1 cellular context compared by ENCODE assay signal in the genomic region with DNA sequence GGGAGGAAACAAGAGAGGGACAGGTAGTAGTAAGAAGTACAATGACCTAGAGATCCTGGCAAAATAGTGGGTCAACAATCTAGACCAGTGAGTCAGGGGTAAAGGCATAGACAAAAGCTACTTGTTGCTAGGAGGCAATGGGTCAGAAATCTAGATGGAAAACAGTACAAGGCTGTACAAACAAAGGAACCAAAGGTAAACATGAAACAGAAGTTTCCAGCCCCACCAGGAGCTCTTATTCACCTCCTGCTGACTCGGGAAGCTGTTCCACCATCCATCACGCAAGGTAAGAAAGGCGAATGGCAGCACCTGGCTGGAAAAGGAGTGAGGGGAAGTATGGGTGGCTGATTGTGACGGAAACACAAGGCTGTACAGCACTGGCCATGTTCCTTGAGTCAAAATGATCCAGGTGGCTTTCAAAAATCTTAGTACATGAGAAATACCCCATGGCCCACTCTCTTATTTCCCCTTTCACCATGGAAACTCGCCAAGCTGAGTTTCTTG.
TF ChIP-seq lines count a peak whose summit lies in the region.

No MANE protein-coding gene starts in this region.

TF ChIP-seq in H1, 55 proteins besides CTCF, POLR2A, EP300 and RAD21 (continued from another document):
- TF ChIP-seq, protein P1, sequence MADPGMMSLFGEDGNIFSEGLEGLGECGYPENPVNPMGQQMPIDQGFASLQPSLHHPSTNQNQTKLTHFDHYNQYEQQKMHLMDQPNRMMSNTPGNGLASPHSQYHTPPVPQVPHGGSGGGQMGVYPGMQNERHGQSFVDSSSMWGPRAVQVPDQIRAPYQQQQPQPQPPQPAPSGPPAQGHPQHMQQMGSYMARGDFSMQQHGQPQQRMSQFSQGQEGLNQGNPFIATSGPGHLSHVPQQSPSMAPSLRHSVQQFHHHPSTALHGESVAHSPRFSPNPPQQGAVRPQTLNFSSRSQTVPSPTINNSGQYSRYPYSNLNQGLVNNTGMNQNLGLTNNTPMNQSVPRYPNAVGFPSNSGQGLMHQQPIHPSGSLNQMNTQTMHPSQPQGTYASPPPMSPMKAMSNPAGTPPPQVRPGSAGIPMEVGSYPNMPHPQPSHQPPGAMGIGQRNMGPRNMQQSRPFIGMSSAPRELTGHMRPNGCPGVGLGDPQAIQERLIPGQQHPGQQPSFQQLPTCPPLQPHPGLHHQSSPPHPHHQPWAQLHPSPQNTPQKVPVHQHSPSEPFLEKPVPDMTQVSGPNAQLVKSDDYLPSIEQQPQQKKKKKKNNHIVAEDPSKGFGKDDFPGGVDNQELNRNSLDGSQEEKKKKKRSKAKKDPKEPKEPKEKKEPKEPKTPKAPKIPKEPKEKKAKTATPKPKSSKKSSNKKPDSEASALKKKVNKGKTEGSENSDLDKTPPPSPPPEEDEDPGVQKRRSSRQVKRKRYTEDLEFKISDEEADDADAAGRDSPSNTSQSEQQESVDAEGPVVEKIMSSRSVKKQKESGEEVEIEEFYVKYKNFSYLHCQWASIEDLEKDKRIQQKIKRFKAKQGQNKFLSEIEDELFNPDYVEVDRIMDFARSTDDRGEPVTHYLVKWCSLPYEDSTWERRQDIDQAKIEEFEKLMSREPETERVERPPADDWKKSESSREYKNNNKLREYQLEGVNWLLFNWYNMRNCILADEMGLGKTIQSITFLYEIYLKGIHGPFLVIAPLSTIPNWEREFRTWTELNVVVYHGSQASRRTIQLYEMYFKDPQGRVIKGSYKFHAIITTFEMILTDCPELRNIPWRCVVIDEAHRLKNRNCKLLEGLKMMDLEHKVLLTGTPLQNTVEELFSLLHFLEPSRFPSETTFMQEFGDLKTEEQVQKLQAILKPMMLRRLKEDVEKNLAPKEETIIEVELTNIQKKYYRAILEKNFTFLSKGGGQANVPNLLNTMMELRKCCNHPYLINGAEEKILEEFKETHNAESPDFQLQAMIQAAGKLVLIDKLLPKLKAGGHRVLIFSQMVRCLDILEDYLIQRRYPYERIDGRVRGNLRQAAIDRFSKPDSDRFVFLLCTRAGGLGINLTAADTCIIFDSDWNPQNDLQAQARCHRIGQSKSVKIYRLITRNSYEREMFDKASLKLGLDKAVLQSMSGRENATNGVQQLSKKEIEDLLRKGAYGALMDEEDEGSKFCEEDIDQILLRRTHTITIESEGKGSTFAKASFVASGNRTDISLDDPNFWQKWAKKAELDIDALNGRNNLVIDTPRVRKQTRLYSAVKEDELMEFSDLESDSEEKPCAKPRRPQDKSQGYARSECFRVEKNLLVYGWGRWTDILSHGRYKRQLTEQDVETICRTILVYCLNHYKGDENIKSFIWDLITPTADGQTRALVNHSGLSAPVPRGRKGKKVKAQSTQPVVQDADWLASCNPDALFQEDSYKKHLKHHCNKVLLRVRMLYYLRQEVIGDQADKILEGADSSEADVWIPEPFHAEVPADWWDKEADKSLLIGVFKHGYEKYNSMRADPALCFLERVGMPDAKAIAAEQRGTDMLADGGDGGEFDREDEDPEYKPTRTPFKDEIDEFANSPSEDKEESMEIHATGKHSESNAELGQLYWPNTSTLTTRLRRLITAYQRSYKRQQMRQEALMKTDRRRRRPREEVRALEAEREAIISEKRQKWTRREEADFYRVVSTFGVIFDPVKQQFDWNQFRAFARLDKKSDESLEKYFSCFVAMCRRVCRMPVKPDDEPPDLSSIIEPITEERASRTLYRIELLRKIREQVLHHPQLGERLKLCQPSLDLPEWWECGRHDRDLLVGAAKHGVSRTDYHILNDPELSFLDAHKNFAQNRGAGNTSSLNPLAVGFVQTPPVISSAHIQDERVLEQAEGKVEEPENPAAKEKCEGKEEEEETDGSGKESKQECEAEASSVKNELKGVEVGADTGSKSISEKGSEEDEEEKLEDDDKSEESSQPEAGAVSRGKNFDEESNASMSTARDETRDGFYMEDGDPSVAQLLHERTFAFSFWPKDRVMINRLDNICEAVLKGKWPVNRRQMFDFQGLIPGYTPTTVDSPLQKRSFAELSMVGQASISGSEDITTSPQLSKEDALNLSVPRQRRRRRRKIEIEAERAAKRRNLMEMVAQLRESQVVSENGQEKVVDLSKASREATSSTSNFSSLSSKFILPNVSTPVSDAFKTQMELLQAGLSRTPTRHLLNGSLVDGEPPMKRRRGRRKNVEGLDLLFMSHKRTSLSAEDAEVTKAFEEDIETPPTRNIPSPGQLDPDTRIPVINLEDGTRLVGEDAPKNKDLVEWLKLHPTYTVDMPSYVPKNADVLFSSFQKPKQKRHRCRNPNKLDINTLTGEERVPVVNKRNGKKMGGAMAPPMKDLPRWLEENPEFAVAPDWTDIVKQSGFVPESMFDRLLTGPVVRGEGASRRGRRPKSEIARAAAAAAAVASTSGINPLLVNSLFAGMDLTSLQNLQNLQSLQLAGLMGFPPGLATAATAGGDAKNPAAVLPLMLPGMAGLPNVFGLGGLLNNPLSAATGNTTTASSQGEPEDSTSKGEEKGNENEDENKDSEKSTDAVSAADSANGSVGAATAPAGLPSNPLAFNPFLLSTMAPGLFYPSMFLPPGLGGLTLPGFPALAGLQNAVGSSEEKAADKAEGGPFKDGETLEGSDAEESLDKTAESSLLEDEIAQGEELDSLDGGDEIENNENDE (IDR thresholded peaks at IDR 0.05; ENCODE audit: insufficient replicate concordance, low read length) = no peak
- TF ChIP-seq TEAD4 (IDR thresholded peaks at IDR 0.05; ENCODE audit: low read depth, low read length) (no peak), BCL11A (IDR thresholded peaks at IDR 0.05; ENCODE audit: low read depth in 2 of 2, low read length in 2 of 2) (no peak), EGR1 (IDR thresholded peaks at IDR 0.05; ENCODE audit: borderline replicate concordance, low read depth, low read length) (no peak), KDM5A (IDR thresholded peaks at IDR 0.05; ENCODE audit: low read length) (no peak), PHF8 (conservative IDR thresholded peaks at IDR 0.05; ENCODE audit: low read depth, low read length) (no peak), YY1 (IDR thresholded peaks at IDR 0.05; ENCODE audit: low read depth, low read length) (no peak), HDAC6 (IDR thresholded peaks at IDR 0.05; ENCODE audit: low read depth, low read length) (no peak), TAF7 (optimal IDR thresholded peaks at IDR 0.05; ENCODE audit: borderline replicate concordance, low read depth, low read length) (no peak), SIRT6 (IDR thresholded peaks at IDR 0.05; ENCODE audit: low read length) (no peak)
- TF ChIP-seq, protein P2, sequence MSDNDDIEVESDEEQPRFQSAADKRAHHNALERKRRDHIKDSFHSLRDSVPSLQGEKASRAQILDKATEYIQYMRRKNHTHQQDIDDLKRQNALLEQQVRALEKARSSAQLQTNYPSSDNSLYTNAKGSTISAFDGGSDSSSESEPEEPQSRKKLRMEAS (IDR thresholded peaks at IDR 0.05) = no peak
TF ChIP-seq in H1: peak in this region for 0.
